Comparison of ENCODE assay signal across 26 cellular contexts in the genomic region with DNA sequence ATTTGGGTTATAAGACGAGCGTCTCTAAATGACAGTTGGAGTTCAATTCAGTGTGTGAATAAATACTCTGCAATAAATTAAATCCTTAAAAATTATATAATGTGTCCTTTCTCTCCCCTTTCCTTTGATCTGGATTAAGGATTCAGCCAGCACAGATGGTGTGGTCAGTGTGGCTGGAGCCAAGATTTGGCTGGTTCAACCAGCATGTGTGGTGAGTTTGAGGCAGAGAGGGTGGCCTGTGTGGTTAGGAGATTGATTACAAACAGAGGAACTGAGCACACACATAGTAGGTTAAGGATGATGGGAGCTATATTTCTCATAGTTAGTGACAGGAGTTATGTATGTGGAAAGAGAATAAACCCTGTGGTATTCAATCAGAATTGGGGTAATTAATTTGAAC. TPM values are rescaled to one million over a fixed set of nuclear protein-coding genes. Genes with fewer than 3 reads are reported as not detected.
"Had no signal": no experiment of that assay in that cellular context is flagged by ENCODE, and none has a peak within 500 bp of the region (broad histone marks: within the 10 kb centered on the region; RNA-seq: fewer than 3 reads in every experiment).

No MANE protein-coding gene starts in this region.

- H3K9me3 ChIP-seq: neutrophil, ovary, prostate gland, spleen, testis, uterus had no signal

- H3K27ac Mint-ChIP-seq: activated naive CD8-positive, alpha-beta T cell; nephron had no signal

- H3K4me3 ChIP-seq: ovary, prostate gland, spleen, testis, uterus had no signal

- H3K36me3 Mint-ChIP-seq: activated naive CD8-positive, alpha-beta T cell; brain had no signal

- H3K4me1 ChIP-seq: prostate gland, uterus had no signal

- FAIRE-seq: frontal cortex had no signal

- H3K27ac ChIP-seq: neutrophil, ovary, prostate gland, spleen, testis, uterus had no signal

- H3K4me3 Mint-ChIP-seq: activated naive CD8-positive, alpha-beta T cell; brain; nephron had no signal

- ATAC-seq: left ventricle myocardium superior had no signal

- DNase-seq: activated CD4-positive, alpha-beta T cell treated with anti-CD3 and anti-CD28 coated beads for 1 hour; activated CD4-positive, alpha-beta T cell treated with anti-CD3 and anti-CD28 coated beads, Interleukin-2, amount 50 U/mL, for 1 hour; activated gamma-delta T cell treated with Interleukin-2 at 50 U/mL for 16 hours; activated T-cell treated with anti-CD3 and anti-CD28 coated beads, Interleukin-2, amount 50 U/mL, for 1 hour; amniotic stem cell; dermis blood vessel endothelial cell; effector CD8-positive, alpha-beta T cell; erythroblast; hippocampal formation; kidney glomerular epithelial cell; left ventricle myocardium superior; mammary epithelial cell; midbrain; ovary; spleen; stimulated activated CD4-positive, alpha-beta T cell treated with anti-CD3 and anti-CD28 coated beads, Interleukin-4, amount 100 ng/mL, for 1 hour; stimulated activated naive CD4-positive, alpha-beta T cell; testis; trophoblast cell; uterus had no signal

- H3K36me3 ChIP-seq: neutrophil, ovary, prostate gland, spleen, uterus had no signal

- H3K27me3 ChIP-seq: ovary, testis, uterus had no signal

- H3K27me3 Mint-ChIP-seq: activated naive CD8-positive, alpha-beta T cell had no signal

RNA-seq across cellular contexts. Expression of gene GPR61, which starts 16.0 kb away (rescaled TPM):
- total RNA-seq: dermis blood vessel endothelial cell, ovary, spleen had no signal
- polyA plus RNA-seq: mammary epithelial cell, spleen had no signal
